ENCODE assay signal across 8 cellular contexts in the genomic region with DNA sequence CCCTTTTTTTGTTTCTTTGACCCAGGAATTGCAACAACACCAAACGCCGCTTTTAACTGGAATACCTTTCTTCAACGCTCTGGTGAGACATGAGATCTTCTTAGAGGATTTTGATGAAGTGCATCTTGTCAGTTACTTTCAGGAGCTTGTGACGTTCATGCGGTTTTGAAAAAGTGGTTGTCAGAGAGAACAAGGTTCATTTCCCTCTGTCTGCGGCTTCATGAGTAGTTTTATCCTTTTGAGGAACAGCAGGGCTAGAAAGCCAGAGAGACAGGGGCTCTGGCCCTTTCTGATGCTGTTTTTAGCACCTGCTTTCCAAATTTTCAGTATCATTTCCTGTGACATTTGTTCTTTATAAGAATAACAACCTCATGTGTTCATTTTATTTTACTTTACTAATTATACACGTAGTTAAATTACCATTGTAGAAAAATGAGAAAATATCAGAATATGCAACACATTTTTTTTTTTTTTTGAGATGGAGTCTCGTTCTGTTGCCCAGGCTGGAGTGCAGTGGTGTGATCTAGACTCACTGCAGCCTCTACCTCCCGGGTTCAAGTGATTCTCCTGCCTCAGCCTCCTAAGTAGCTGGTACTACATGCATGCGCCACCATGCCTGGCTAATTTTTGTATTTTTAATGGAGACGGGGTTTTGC.
A peak's percentile ranks its signal among the peaks of the same experiment; 100 is the strongest.
DNase-seq lines count a peak whose midpoint lies in the region; ATAC-seq and FAIRE-seq lines count a peak whose summit lies in the region.

No MANE protein-coding gene starts in this region.

- peak; percentile 96 for ATAC-seq in HG02970 (IDR thresholded peaks at IDR 0.05; ENCODE audit: low FRiP score, unreplicated experiment)
- ATAC-seq in stimulated activated effector memory CD8-positive, alpha-beta T cell treated with anti-CD3 and anti-CD28 coated beads, Interleukin-12 subunit alpha, Interleukin-12 subunit beta, amount 100 ng/mL, for 72 hours, result peak; percentile 92

- no peaks in the 10 kb centered on the region for H3K9me3 Mint-ChIP-seq in stimulated activated effector memory CD8-positive, alpha-beta T cell treated with anti-CD3 and anti-CD28 coated beads, Interleukin-12 subunit alpha, Interleukin-12 subunit beta, amount 100 ng/mL, for 72 hours

- H3K4me1 Mint-ChIP-seq in stimulated activated effector memory CD8-positive, alpha-beta T cell treated with anti-CD3 and anti-CD28 coated beads, Interleukin-12 subunit alpha, Interleukin-12 subunit beta, amount 100 ng/mL, for 72 hours, result peaks cover 23% of the 10 kb centered on the region

- no peak overlapping the region for H3K27ac Mint-ChIP-seq in stimulated activated effector memory CD8-positive, alpha-beta T cell treated with anti-CD3 and anti-CD28 coated beads, Interleukin-12 subunit alpha, Interleukin-12 subunit beta, amount 100 ng/mL, for 72 hours

- DNase-seq in activated CD8-positive, alpha-beta memory T cell treated with anti-CD3 and anti-CD28 coated beads for 24 hours, result peak; percentile 59
- DNase-seq in activated CD8-positive, alpha-beta memory T cell treated with anti-CD3 and anti-CD28 coated beads, Interleukin-2, amount 50 U/mL, for 4 hours, result no peak
- DNase-seq in SK-MEL-5 (ENCODE audit: low read depth, low spot score), result peak; percentile 41
- peak; percentile 6 to 58 for DNase-seq in stimulated activated effector memory CD8-positive, alpha-beta T cell treated with anti-CD3 and anti-CD28 coated beads, Interleukin-12 subunit alpha, Interleukin-12 subunit beta, amount 100 ng/mL, for 72 hours (ENCODE audit: low spot score in 2 of 2)
- no peak for DNase-seq in NCI-H82 treated with DMSO at 0.1 percent for 48 hours (lab: John Stamatoyannopoulos, UW; ENCODE audit: unreplicated experiment)
- DNase-seq in RCC 7860 (ENCODE audit: low spot score), result no peak
- DNase-seq in A172 (ENCODE audit: low spot score), result no peak

- no peak for FAIRE-seq in RCC 7860 (lab: Jason Lieb, UNC)

- no peaks in the 10 kb centered on the region for H3K36me3 Mint-ChIP-seq in stimulated activated effector memory CD8-positive, alpha-beta T cell treated with anti-CD3 and anti-CD28 coated beads, Interleukin-12 subunit alpha, Interleukin-12 subunit beta, amount 100 ng/mL, for 72 hours

- in situ Hi-C loops in SK-MEL-5 (cut with HindIII; ENCODE audit: low pct_unique_long_range_greater_than_20kb, low sequenced_read_pairs), result no loop called here

- no peak overlapping the region for H3K4me3 Mint-ChIP-seq in stimulated activated effector memory CD8-positive, alpha-beta T cell treated with anti-CD3 and anti-CD28 coated beads, Interleukin-12 subunit alpha, Interleukin-12 subunit beta, amount 100 ng/mL, for 72 hours

Comparison
In these comparisons a context has a peak if more than half of its experiments do, and no peak if none do; other contexts are left out.
1. DNase-seq: peak in activated CD8-positive, alpha-beta memory T cell treated with anti-CD3 and anti-CD28 coated beads for 24 hours (single experiment), SK-MEL-5 (single experiment) and stimulated activated effector memory CD8-positive, alpha-beta T cell treated with anti-CD3 and anti-CD28 coated beads, Interleukin-12 subunit alpha, Interleukin-12 subunit beta, amount 100 ng/mL, for 72 hours (2 of 2); none in activated CD8-positive, alpha-beta memory T cell treated with anti-CD3 and anti-CD28 coated beads, Interleukin-2, amount 50 U/mL, for 4 hours (single experiment), NCI-H82 treated with DMSO at 0.1 percent for 48 hours (single experiment), RCC 7860 (single experiment) and A172 (single experiment).